16 cellular contexts compared by ENCODE assay signal in the genomic region with DNA sequence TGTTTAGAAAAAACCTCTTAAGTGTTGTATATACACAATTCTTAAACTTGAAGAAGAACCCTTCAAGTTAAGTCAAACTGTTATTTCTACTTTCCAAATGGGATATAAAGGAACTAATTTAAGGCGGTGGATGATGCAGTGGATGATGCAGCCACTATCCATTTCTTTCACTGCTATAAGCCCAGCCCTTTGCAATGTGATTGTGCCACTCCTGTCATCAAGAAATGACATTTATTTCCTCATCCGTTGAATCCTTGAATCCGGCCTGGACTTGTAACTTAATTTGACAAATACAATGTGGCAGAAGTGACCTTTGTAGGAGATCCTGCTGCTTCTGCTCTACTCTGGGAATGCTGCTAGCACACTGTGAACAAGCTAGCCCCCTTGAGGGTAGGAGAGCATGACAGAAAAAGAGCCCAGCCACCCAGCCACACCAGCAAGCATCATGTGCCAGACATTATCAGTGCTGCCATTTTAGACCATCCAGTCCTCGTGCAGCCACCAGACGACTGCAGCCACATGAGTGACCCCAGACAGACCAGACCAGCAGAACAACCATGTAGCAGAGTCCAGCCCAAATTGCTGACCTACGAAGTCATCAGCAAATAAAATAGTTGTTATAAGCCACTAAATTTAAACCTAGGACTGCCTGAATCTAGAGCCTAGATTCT. TPM values are rescaled to one million over a fixed set of nuclear protein-coding genes. Genes with fewer than 3 reads are reported as not detected.
DNase-seq lines count a peak whose midpoint lies in the region; ATAC-seq and TF ChIP-seq lines count a peak whose summit lies in the region.
"Had no signal": no experiment of that assay in that cellular context is flagged by ENCODE, and none has a peak within 500 bp of the region (broad histone marks: within the 10 kb centered on the region; RNA-seq: fewer than 3 reads in every experiment).

No MANE protein-coding gene starts in this region.

- H3K4me1 Mint-ChIP-seq in progenitor cell of endocrine pancreas (ENCODE audit: low read depth), result peaks cover 23% of the 10 kb centered on the region
- H3K4me1 Mint-ChIP-seq: naive thymus-derived CD8-positive, alpha-beta T cell had no signal

- no peaks in the 10 kb centered on the region for H3K9me3 ChIP-seq in PC-9 (ENCODE audit: insufficient read depth, low read depth)

- CTCF ChIA-PET in PC-9 (lab: Charles Lee), result interaction anchor here (1.0 kb wide), 1 partner anchor 96 kb away, joined by 3 read pairs; no protein-coding TSS in a partner anchor

- H3F3A ChIP-seq in PC-9 (ENCODE audit: insufficient read depth, low read depth), result peaks cover 13% of the 10 kb centered on the region; the same call in 1 of the 2 replicates

- H3K36me3 Mint-ChIP-seq in progenitor cell of endocrine pancreas (ENCODE audit: insufficient read depth), result peaks cover 1% of the 10 kb centered on the region
- H3K36me3 Mint-ChIP-seq: naive thymus-derived CD8-positive, alpha-beta T cell had no signal

- H3K4me3 ChIP-seq in PC-9, result no peak overlapping the region
- H3K4me3 ChIP-seq in fibroblast of the aortic adventitia (ENCODE audit: low read depth, low read length), result no peak overlapping the region

- H3K9me2 ChIP-seq in PC-9 (ENCODE audit: insufficient read depth), result no peaks in the 10 kb centered on the region

- ATAC-seq in HG02642 (IDR thresholded peaks at IDR 0.05; ENCODE audit: poor library complexity, unreplicated experiment), result no peak
- ATAC-seq: naive thymus-derived CD8-positive, alpha-beta T cell; T-helper 17 cell had no signal

- no peak overlapping the region for H3K27ac ChIP-seq in PC-9
- H3K27ac ChIP-seq: KMS-11 had no signal

- intact Hi-C loops in PC-9 (cut with micrococcal nuclease; ENCODE audit: unreplicated experiment), result no loop called here

- H3K9me3 Mint-ChIP-seq in progenitor cell of endocrine pancreas (ENCODE audit: low read depth), result no peaks in the 10 kb centered on the region
- H3K9me3 Mint-ChIP-seq: naive thymus-derived CD8-positive, alpha-beta T cell had no signal

- H3K36me3 ChIP-seq in PC-9 (ENCODE audit: low read depth), result no peaks in the 10 kb centered on the region

- POLR2A ChIA-PET in PC-9 (lab: Charles Lee; ENCODE audit: unreplicated experiment), result no interaction called here

- no peak overlapping the region for H3K4me3 Mint-ChIP-seq in progenitor cell of endocrine pancreas (ENCODE audit: low read depth)
- H3K4me3 Mint-ChIP-seq: naive thymus-derived CD8-positive, alpha-beta T cell; T-helper 17 cell had no signal

- DNase-seq in Caki2 (ENCODE audit: low read depth) (peak; percentile 42), PC-9 (peak; percentile 30 to 38), fibroblast of the aortic adventitia (ENCODE audit: low read depth) (peak; percentile 16), progenitor cell of endocrine pancreas (ENCODE audit: low spot score, unreplicated experiment) (no peak), GM13977 (ENCODE audit: low spot score) (no peak), NCI-H1417 treated with DMSO at 0.1 percent for 48 hours (lab: John Stamatoyannopoulos, UW) (no peak), OCI-M1 (lab: John Stamatoyannopoulos, UW) (no peak)
- DNase-seq: activated CD4-positive, alpha-beta T cell treated with anti-CD3 and anti-CD28 coated beads, Interleukin-2, amount 50 U/mL, for 4 hours; activated effector memory CD4-positive, alpha-beta T cell treated with anti-CD3 and anti-CD28 coated beads, Interleukin-2, amount 50 U/mL, for 16 hours; central memory CD4-positive, alpha-beta T cell; naive thymus-derived CD8-positive, alpha-beta T cell; NCI-H2029 treated with DMSO at 0.1 percent for 48 hours; stimulated activated CD4-positive, alpha-beta T cell treated with anti-CD3 and anti-CD28 coated beads, Interleukin-12 subunit alpha, Interleukin-12 subunit beta, amount 100 ng/mL, for 4 hours; T-helper 17 cell had no signal

- H3K27me3 Mint-ChIP-seq in progenitor cell of endocrine pancreas, result peaks cover 2% of the 10 kb centered on the region

- H3K27ac Mint-ChIP-seq in progenitor cell of endocrine pancreas, result peak overlapping the region; percentile 18
- H3K27ac Mint-ChIP-seq: naive thymus-derived CD8-positive, alpha-beta T cell; T-helper 17 cell had no signal

- peak overlapping the region; percentile 13; the same call in 1 of the 2 replicates for H3K4me2 ChIP-seq in PC-9
- H3K4me2 ChIP-seq: KMS-11 had no signal

- no peaks in the 10 kb centered on the region; the same call in 1 of the 2 replicates for H4K20me1 ChIP-seq in PC-9 (ENCODE audit: insufficient read depth)

- no peak overlapping the region for H2AFZ ChIP-seq in PC-9

- in situ Hi-C loops in Caki2 (cut with HindIII; ENCODE audit: low pct_unique_long_range_greater_than_20kb, low sequenced_read_pairs), result no loop called here
- in situ Hi-C loops in GM13977 (cut with MboI; ENCODE audit: low pct_unique_long_range_greater_than_20kb, low sequenced_read_pairs, unreplicated experiment), result loop anchor here (25.0 kb wide), 1 partner anchor 1229 kb away; no protein-coding TSS in a partner anchor

- TF ChIP-seq CTCF in PC-9 (conservative IDR thresholded peaks at IDR 0.05) (no peak), fibroblast of the aortic adventitia (IDR thresholded peaks at IDR 0.05; ENCODE audit: insufficient read depth, low read length) (no peak), progenitor cell of endocrine pancreas (IDR thresholded peaks at IDR 0.05; ENCODE audit: unreplicated experiment) (no peak), GM13977 (IDR thresholded peaks at IDR 0.05; ENCODE audit: extremely low read depth, insufficient read depth, missing control alignments) (no peak)

- H3K79me2 ChIP-seq in PC-9 (ENCODE audit: low read depth), result peaks cover 6% of the 10 kb centered on the region; the same call in 1 of the 2 replicates

- H3K4me1 ChIP-seq in PC-9 (replicated peaks; ENCODE audit: insufficient read depth), result peaks cover 33% of the 10 kb centered on the region

- BruUV-seq in PC-9 (replicated peaks; lab: Mats Ljungman, UMichigan), result no TSS peak

- H3K27me3 ChIP-seq in PC-9 (ENCODE audit: insufficient read depth, low read depth), result no peaks in the 10 kb centered on the region

RNA-seq across cellular contexts. Expression of gene UACA, which starts 47.4 kb away (rescaled TPM):
- 8.0 and 16.2 TPM in 2 replicates for total RNA-seq in Caki2 (2014; rRNA removed; shearing (Covaris generic); ENCODE audit: low replicate concordance)
- total RNA-seq in PC-9 (2021), result 59.9 and 64.5 TPM in 2 replicates
- total RNA-seq in fibroblast of the aortic adventitia (ENCODE audit: low replicate concordance), result 106 and 149 TPM in 2 replicates
- 46.2 and 49.3 TPM in 2 replicates for total RNA-seq in progenitor cell of endocrine pancreas

Comparison
In these comparisons a context has a peak if more than half of its experiments do, and no peak if none do; other contexts are left out.
1. DNase-seq: peak in Caki2 (single experiment), PC-9 (2 of 2) and fibroblast of the aortic adventitia (single experiment); none in progenitor cell of endocrine pancreas (single experiment), GM13977 (single experiment), NCI-H1417 treated with DMSO at 0.1 percent for 48 hours (single experiment) and OCI-M1 (single experiment).